ENCODE assay signal across 8 cellular contexts in the genomic region with DNA sequence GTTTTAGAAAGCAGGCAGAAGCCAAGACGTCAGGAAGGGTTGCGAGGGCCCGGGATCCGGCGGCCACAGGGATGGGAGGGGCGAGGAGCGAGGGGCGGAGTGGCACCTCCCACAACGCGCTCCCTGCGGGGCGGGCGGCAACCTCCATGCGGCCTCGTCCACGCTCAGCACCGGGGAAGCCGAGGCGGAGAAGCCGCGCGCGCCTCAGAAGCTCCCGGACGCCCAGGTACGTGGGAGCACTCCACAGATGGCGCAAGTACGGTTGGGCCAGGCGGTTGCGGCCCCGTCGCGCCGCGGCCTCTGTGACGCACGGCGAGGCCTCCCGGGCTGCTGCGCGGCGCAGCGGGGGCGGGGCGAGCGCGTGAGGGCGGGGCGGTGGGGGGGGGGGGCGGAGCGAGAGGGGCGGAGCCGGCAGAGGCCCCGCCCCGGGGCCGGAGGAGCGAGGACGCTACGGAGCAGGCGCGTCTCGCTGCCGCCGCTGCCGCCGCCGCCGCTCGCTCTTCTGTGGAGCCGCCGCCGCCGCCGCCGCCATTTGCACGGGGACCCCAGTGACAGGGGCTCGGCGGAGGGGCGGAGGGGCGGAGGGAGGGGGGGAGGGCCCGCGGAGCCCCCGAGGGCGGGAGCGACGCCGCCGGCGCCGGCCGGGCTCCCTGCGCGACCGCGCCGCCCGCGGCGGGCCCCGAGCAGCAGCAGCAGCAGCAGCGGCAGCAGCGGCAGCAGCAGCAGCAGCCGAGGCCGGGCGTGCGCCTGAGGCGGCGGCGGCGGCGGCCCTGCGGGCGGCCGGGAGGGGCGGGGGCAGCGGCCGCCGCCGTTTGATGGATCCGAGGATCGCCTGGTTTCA. TPM values are rescaled to one million over a fixed set of nuclear protein-coding genes. Genes with fewer than 3 reads are reported as not detected.
A peak's percentile ranks its signal among the peaks of the same experiment; 100 is the strongest.
DNase-seq lines count a peak whose midpoint lies in the region; ATAC-seq and TF ChIP-seq lines count a peak whose summit lies in the region.

A gene (plus strand): TSS at position 500 of the 841 bp plus-strand sequence. CDS start 316 bp downstream, at position 816.

- 0 to 1% methylated on average over 6 to 43 of the region's 121 CpGs for WGBS in transverse colon (ENCODE audit: low coverage in 1 of 2), 2 donors

- CTCF ChIA-PET in T-cell (lab: Charles Lee), result interaction anchor here (0.7 to 1.6 kb wide), 4 partner anchors 43 to 128 kb away, joined by 3 to 9 read pairs (median 4); a partner anchor contains a TSS

- in situ Hi-C loops in HAP-1 (cut with MboI; ENCODE audit: low sequenced_read_pairs), result no loop called here
- in situ Hi-C loops in transverse colon (cut with MboI; ENCODE audit: low pct_ligation_motif_present in 1 of 4, low pct_unique_long_range_greater_than_20kb in 1 of 4, low sequenced_read_pairs in 3 of 4), result no loop called here

- peak within 1 kb of the TSS; percentile 93 for H3K9ac ChIP-seq in adipocyte (ENCODE audit: low read length)

- no peak for TF ChIP-seq EP300 in transverse colon (IDR thresholded peaks at IDR 0.05; ENCODE audit: low read depth)

- H3K4me3 ChIP-seq in GM12864 (ENCODE audit: low read depth, low read length) (peak within 1 kb of the TSS; percentile 70), HAP-1 (peak within 1 kb of the TSS; percentile 76), adipocyte (ENCODE audit: low read length) (peak within 1 kb of the TSS; percentile 91), transverse colon (peak within 1 kb of the TSS; percentile 84 to 97 (median 92))

- peak within 1 kb of the TSS; percentile 87 to 92 (median 90) for H3K4me3 Mint-ChIP-seq in T-cell

- H3K36me3 ChIP-seq in HAP-1 (replicated peaks) (no peaks in the 10 kb centered on the region), adipocyte (ENCODE audit: control insufficient read depth, insufficient read depth, low read length, severe bottlenecking) (no peaks in the 10 kb centered on the region), transverse colon (no peaks in the 10 kb centered on the region)

- H3K9me3 ChIP-seq in HAP-1 (no peaks in the 10 kb centered on the region), adipocyte (ENCODE audit: control insufficient read depth, low read length) (no peaks in the 10 kb centered on the region), transverse colon (no peaks in the 10 kb centered on the region)

- DNase-seq in GM12864 (ENCODE audit: low read depth) (peak; percentile 60), HAP-1 (ENCODE audit: low spot score in 2 of 2) (peak; percentile 74 to 90), M059J (ENCODE audit: low read depth) (peak; percentile 77), T-cell (peak; percentile 79 to 93 (median 87)), adipocyte (ENCODE audit: low read depth) (peak; percentile 88), cardiac septum (ENCODE audit: low spot score) (peak; percentile 95), posterior cingulate gyrus (peak; percentile 77 to 98 (median 84)), transverse colon (peak; percentile 91)

- H3K36me3 Mint-ChIP-seq in T-cell, result peaks cover 3% of the 10 kb centered on the region

- H3K9me3 Mint-ChIP-seq in T-cell, result no peaks in the 10 kb centered on the region

- peak within 1 kb of the TSS; percentile 98 to 99 for H3K27ac Mint-ChIP-seq in T-cell

- intact Hi-C loops in cardiac septum (cut with DNase I), result loop anchor here (5.0 kb wide), 1 partner anchor 126 kb away; a partner anchor contains a TSS
- intact Hi-C loops in posterior cingulate gyrus (cut with DNase I), result loop anchor here (2.0 to 5.0 kb wide), 3 partner anchors 86 to 214 kb away; a partner anchor contains a TSS
- intact Hi-C loops in transverse colon (cut with DNase I; ENCODE audit: low total_unique reads), result loop anchor here (5.0 kb wide), 1 partner anchor 54 kb away; no protein-coding TSS in a partner anchor

- no peaks in the 10 kb centered on the region for H3K27me3 Mint-ChIP-seq in T-cell

- peaks cover 36 to 43% (median 39%) of the 10 kb centered on the region in 3 donors for H3K4me1 Mint-ChIP-seq in T-cell

- peak; percentile 75 for TF ChIP-seq POLR2A in transverse colon (IDR thresholded peaks at IDR 0.05)

- H3K27me3 ChIP-seq in HAP-1 (ENCODE audit: low read depth) (no peaks in the 10 kb centered on the region), adipocyte (replicated peaks; ENCODE audit: control insufficient read depth, insufficient read depth, low read length) (no peaks in the 10 kb centered on the region), transverse colon (no peaks in the 10 kb centered on the region)

- ATAC-seq in T-cell (replicated peaks in 1 of 4), result peak; percentile 80 to 84 (median 81)

- POLR2A ChIA-PET in T-cell (lab: Charles Lee), result interaction anchor here (0.6 to 1.0 kb wide), 2 partner anchors 81 to 593 kb away, joined by 3 to 4 read pairs; no protein-coding TSS in a partner anchor

- H3K27ac ChIP-seq in transverse colon, result peak within 1 kb of the TSS; percentile 94 to 99 (median 98)

- peaks cover 15% of the 10 kb centered on the region for H3K4me1 ChIP-seq in HAP-1
- H3K4me1 ChIP-seq in adipocyte (ENCODE audit: control insufficient read depth, insufficient read depth, low read length), result peaks cover 20% of the 10 kb centered on the region
- peaks cover 15 to 44% (median 31%) of the 10 kb centered on the region in 4 donors for H3K4me1 ChIP-seq in transverse colon

- TF ChIP-seq CTCF in GM12864 (IDR thresholded peaks at IDR 0.05; ENCODE audit: low read depth, low read length, missing control alignments) (no peak), transverse colon (IDR thresholded peaks at IDR 0.05) (no peak)

RNA-seq across cellular contexts. Expression of the gene that starts here (rescaled TPM):
- 7.0 and 10.6 TPM in 2 replicates for total RNA-seq in M059J (2014; rRNA removed; shearing (Covaris generic))
- total RNA-seq in T-cell, result 10 to 100 TPM; 20.2 to 31.9 (median 20.9) TPM
- total RNA-seq in cardiac septum, result 9.1 TPM
- 10 to 100 TPM in 2 of 4 donors, 1 to 10 TPM in 2; 8.2 to 18.0 (median 13.0) TPM for total RNA-seq in transverse colon

Comparison
In these comparisons a context has a peak if more than half of its experiments do, and no peak if none do; other contexts are left out.
1. Peak in every context shown above with its lines: DNase-seq, ATAC-seq, H3K4me3 ChIP-seq and H3K27ac ChIP-seq.